In genomic region chr4:139605516-139605915, GRCh38 we compare ENCODE assay signal across 15 cellular contexts.
"Had no signal": no experiment of that assay in that cellular context is flagged by ENCODE, and none has a peak within 500 bp of the region (broad histone marks: within the 10 kb centered on the region; RNA-seq: fewer than 3 reads in every experiment).

No MANE protein-coding gene starts in this region.

- ATAC-seq: activated CD4-positive, CD25-positive, alpha-beta regulatory T cell treated with anti-CD3 and anti-CD28 coated beads, Interleukin-2, amount 50 U/mL, for 24 hours; activated CD8-positive, alpha-beta memory T cell treated with anti-CD3 and anti-CD28 coated beads, Interleukin-2, amount 10 ng/mL, durations not matched to agents 7 days and 5 days; activated T-cell treated with anti-CD3 and anti-CD28 coated beads, Interleukin-2, amount 50 U/mL, for 72 hours had no signal

- H3K27ac ChIP-seq: brain microvascular endothelial cell, esophagus muscularis mucosa, neutrophil, skin epidermis, tibial artery, uterus had no signal

- H3K27me3 ChIP-seq: brain microvascular endothelial cell, esophagus muscularis mucosa, neutrophil, tibial artery, uterus had no signal

- H3K9me3 ChIP-seq: esophagus muscularis mucosa, neutrophil, tibial artery, uterus had no signal

- H3K36me3 ChIP-seq: brain microvascular endothelial cell, esophagus muscularis mucosa, neutrophil, tibial artery, uterus had no signal

- H3K27ac Mint-ChIP-seq: activated T-cell treated with anti-CD3 and anti-CD28 coated beads, Interleukin-2, amount 50 U/mL, for 72 hours had no signal

- H3K4me3 ChIP-seq: lung, tibial artery, uterus had no signal

- DNase-seq: activated CD4-positive, alpha-beta T cell treated with anti-CD3 and anti-CD28 coated beads, Interleukin-2, amount 50 U/mL, for 4 hours; activated CD8-positive, alpha-beta memory T cell treated with anti-CD3 and anti-CD28 coated beads, Interleukin-2, amount 10 ng/mL, durations not matched to agents 7 days and 5 days; activated T-cell treated with anti-CD3 and anti-CD28 coated beads, Interleukin-2, amount 50 U/mL, for 72 hours; amygdala; brain microvascular endothelial cell; foreskin fibroblast; glutamatergic neuron; T-helper 2 cell; tibial artery; uterus had no signal
